Comparison of ENCODE assay signal across 6 cellular contexts in the genomic region with DNA sequence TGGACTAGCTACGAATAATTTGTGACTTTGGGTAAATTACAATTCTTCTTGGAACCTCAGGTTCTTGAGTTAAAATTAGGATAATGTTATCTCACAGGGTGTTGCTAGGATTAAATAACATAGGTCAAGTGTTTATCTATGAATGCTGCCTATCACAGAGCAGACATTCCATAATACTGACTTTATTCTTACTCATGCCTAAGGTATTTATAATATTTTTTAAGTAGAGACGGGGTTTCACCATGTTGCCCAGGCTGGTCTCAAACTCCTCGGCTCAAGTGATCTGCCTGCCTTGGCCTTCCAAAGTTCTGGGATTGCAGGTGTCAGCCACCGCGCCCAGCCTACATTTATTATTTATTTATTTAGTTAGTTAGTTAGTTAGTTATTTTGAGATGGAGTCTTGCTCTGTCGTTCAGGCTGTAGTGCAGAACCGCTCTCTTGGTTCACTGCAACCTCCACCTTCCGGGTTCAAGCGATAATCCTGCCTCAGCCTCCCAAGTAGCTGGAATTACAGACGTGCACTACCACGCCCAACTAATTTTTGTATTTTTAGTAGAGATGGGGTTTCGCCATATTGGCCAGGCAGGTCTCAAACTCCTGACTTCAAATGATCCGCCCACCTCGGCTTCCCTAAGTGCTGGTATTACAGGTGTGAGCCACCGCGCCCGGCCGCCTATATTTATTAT.
A peak's percentile ranks its signal among the peaks of the same experiment; 100 is the strongest.
DNase-seq lines count a peak whose midpoint lies in the region; ATAC-seq lines count a peak whose summit lies in the region.

No MANE protein-coding gene starts in this region.

- H3K9ac ChIP-seq in BLaER1 treated with 17β-estradiol and CSF1 and Interleukin-3, amounts not matched to agents 10 nM and 100 nM = peak overlapping the region; percentile 89 to 94 (median 90)

- DNase-seq in SW480 (ENCODE audit: low spot score) (peak; percentile 59), iris pigment epithelial cell (ENCODE audit: low read depth) (peak; percentile 84), NCI-H82 (lab: John Stamatoyannopoulos, UW) (no peak)

- H3K27ac ChIP-seq in BLaER1 treated with 17β-estradiol and CSF1 and Interleukin-3, amounts not matched to agents 10 nM and 100 nM = peak overlapping the region; percentile 91 to 98 (median 95)

- peaks cover 0 to 21% (median 6%) of the 10 kb centered on the region in 11 experiments; a peak in 12 of 22 replicates for H3K36me3 ChIP-seq in BLaER1 treated with 17β-estradiol and CSF1 and Interleukin-3, amounts not matched to agents 10 nM and 100 nM

- ATAC-seq in HG03521 (IDR thresholded peaks at IDR 0.05; ENCODE audit: unreplicated experiment) (no peak), HG02840 (IDR thresholded peaks at IDR 0.05; ENCODE audit: low FRiP score, unreplicated experiment) (no peak)

- H4K20me1 ChIP-seq in BLaER1 treated with 17β-estradiol and CSF1 and Interleukin-3, amounts not matched to agents 10 nM and 100 nM = peaks cover 0 to 39% (median 25%) of the 10 kb centered on the region in 11 experiments; a peak in 14 of 22 replicates

- no peaks in the 10 kb centered on the region for H3K9me3 ChIP-seq in BLaER1 treated with 17β-estradiol and CSF1 and Interleukin-3, amounts not matched to agents 10 nM and 100 nM (replicated peaks in 1 of 11)

- H3K4me2 ChIP-seq in BLaER1 treated with 17β-estradiol and CSF1 and Interleukin-3, amounts not matched to agents 10 nM and 100 nM = peak overlapping the region; percentile 77 to 98 (median 92)

- no peaks in the 10 kb centered on the region for H3K27me3 ChIP-seq in BLaER1 treated with 17β-estradiol and CSF1 and Interleukin-3, amounts not matched to agents 10 nM and 100 nM

- peak overlapping the region; percentile 82 to 95 (median 89) for H3K4me3 ChIP-seq in BLaER1 treated with 17β-estradiol and CSF1 and Interleukin-3, amounts not matched to agents 10 nM and 100 nM

- peaks cover 50 to 74% (median 65%) of the 10 kb centered on the region in 10 experiments for H3K4me1 ChIP-seq in BLaER1 treated with 17β-estradiol and CSF1 and Interleukin-3, amounts not matched to agents 10 nM and 100 nM
